In the genomic region with DNA sequence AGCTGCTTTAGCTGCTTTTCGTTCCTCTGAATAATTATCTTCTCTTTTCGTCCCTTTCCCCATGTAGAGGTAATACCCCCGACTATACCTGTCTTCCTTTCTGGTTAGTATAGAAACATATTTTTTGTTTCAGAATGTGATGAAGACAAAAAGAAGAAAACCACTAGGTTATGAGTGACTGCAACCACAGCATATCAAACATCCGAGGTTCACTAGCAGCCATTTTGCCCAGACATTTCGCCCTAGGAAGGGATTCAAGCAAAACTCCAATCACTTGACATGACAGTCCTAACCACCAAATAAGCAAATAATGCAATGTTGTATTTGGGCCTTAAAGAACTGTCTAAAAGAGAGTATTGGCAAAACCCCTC, we compare ENCODE assay signal across 10 cellular contexts. TPM values are rescaled to one million over a fixed set of nuclear protein-coding genes. Genes with fewer than 3 reads are reported as not detected.
A peak's percentile ranks its signal among the peaks of the same experiment; 100 is the strongest.
DNase-seq lines count a peak whose midpoint lies in the region; ATAC-seq, FAIRE-seq and TF ChIP-seq lines count a peak whose summit lies in the region.
"Had no signal": no experiment of that assay in that cellular context is flagged by ENCODE, and none has a peak within 500 bp of the region (broad histone marks: within the 10 kb centered on the region; RNA-seq: fewer than 3 reads in every experiment).

No MANE protein-coding gene starts in this region.

- peaks cover 32% of the 10 kb centered on the region; the same call in 1 of the 2 replicates for H3F3A ChIP-seq in PC-9 (ENCODE audit: insufficient read depth, low read depth)

- BruUV-seq in PC-9 (replicated peaks; lab: Mats Ljungman, UMichigan), result no TSS peak

- TF ChIP-seq EP300 in stomach (IDR thresholded peaks at IDR 0.05), result no peak

- peaks cover 100% of the 10 kb centered on the region for H3K79me2 ChIP-seq in PC-9 (ENCODE audit: low read depth)

- TF ChIP-seq CTCF in PC-9 (conservative IDR thresholded peaks at IDR 0.05), result no peak
- TF ChIP-seq CTCF in foreskin keratinocyte (conservative IDR thresholded peaks at IDR 0.05), result no peak
- no peak for TF ChIP-seq CTCF in stomach (IDR thresholded peaks at IDR 0.05)

- H3K4me1 ChIP-seq in PC-9 (replicated peaks; ENCODE audit: insufficient read depth) (peaks cover 19% of the 10 kb centered on the region), foreskin keratinocyte (peaks cover 7% of the 10 kb centered on the region), stomach (peaks cover 66 to 98% (median 82%) of the 10 kb centered on the region in 4 donors)

- H3K27ac ChIP-seq in PC-9 (no peak overlapping the region), foreskin keratinocyte (peak overlapping the region; percentile 3), stomach (peak overlapping the region; percentile 60 to 75 (median 65))

- H3K27ac Mint-ChIP-seq in activated CD8-positive, alpha-beta memory T cell treated with anti-CD3 and anti-CD28 coated beads, Interleukin-2, amount 10 ng/mL, durations not matched to agents 7 days and 5 days, result peak overlapping the region; percentile 88

- H3K36me3 ChIP-seq in PC-9 (ENCODE audit: low read depth) (peaks cover 34% of the 10 kb centered on the region), stomach (peaks cover 13 to 31% (median 21%) of the 10 kb centered on the region in 4 donors)

- no peaks in the 10 kb centered on the region for H3K27me3 Mint-ChIP-seq in activated CD8-positive, alpha-beta memory T cell treated with anti-CD3 and anti-CD28 coated beads, Interleukin-2, amount 10 ng/mL, durations not matched to agents 7 days and 5 days

- no peaks in the 10 kb centered on the region for H3K27me3 ChIP-seq in PC-9 (ENCODE audit: insufficient read depth, low read depth)
- H3K27me3 ChIP-seq in foreskin keratinocyte, result no peaks in the 10 kb centered on the region
- no peaks in the 10 kb centered on the region for H3K27me3 ChIP-seq in stomach

- POLR2A ChIA-PET in PC-9 (lab: Charles Lee; ENCODE audit: unreplicated experiment), result interaction anchor here (0.6 kb wide), 1 partner anchor 16 kb away, joined by 8 read pairs; no protein-coding TSS in a partner anchor

- H4K20me1 ChIP-seq in PC-9 (ENCODE audit: insufficient read depth), result peaks cover 91% of the 10 kb centered on the region

- ATAC-seq in activated CD8-positive, alpha-beta memory T cell treated with anti-CD3 and anti-CD28 coated beads, Interleukin-2, amount 10 ng/mL, durations not matched to agents 7 days and 5 days, result no peak
- ATAC-seq in foreskin keratinocyte, result no peak

- intact Hi-C loops in PC-9 (cut with micrococcal nuclease; ENCODE audit: unreplicated experiment) (no loop called here), stomach (cut with DNase I; ENCODE audit: low total_unique reads) (no loop called here)

- H3K9me3 Mint-ChIP-seq in activated CD8-positive, alpha-beta memory T cell treated with anti-CD3 and anti-CD28 coated beads, Interleukin-2, amount 10 ng/mL, durations not matched to agents 7 days and 5 days (ENCODE audit: low read depth), result no peaks in the 10 kb centered on the region

- CTCF ChIA-PET in activated CD8-positive, alpha-beta memory T cell treated with anti-CD3 and anti-CD28 coated beads, Interleukin-2, amount 10 ng/mL, durations not matched to agents 7 days and 5 days (lab: Charles Lee), result interaction anchor here (1.2 to 5.7 kb wide), 7 partner anchors 9 to 454 kb away, joined by 3 to 53 read pairs (median 7); partner anchors contain the start of genes MGME1 and SNX5
- CTCF ChIA-PET in PC-9 (lab: Charles Lee), result no interaction called here

- no peak overlapping the region for H2AFZ ChIP-seq in PC-9

- no peak overlapping the region for H3K4me3 ChIP-seq in PC-9
- H3K4me3 ChIP-seq in stomach, result no peak overlapping the region

- TF ChIP-seq POLR2A in stomach (IDR thresholded peaks at IDR 0.05) (no peak), GM12891 (IDR thresholded peaks at IDR 0.05; ENCODE audit: low read depth, low read length) (no peak)

- WGBS in stomach, 5 donors, result 54 to 68% (median 66%) methylated on average over 5 of the region's 5 CpGs

- FAIRE-seq in GM12891 (lab: Jason Lieb, UNC), result no peak

- peak overlapping the region; percentile 50 for H3K4me3 Mint-ChIP-seq in activated CD8-positive, alpha-beta memory T cell treated with anti-CD3 and anti-CD28 coated beads, Interleukin-2, amount 10 ng/mL, durations not matched to agents 7 days and 5 days

- H3K36me3 Mint-ChIP-seq in activated CD8-positive, alpha-beta memory T cell treated with anti-CD3 and anti-CD28 coated beads, Interleukin-2, amount 10 ng/mL, durations not matched to agents 7 days and 5 days, result peaks cover 71% of the 10 kb centered on the region

- DNase-seq in activated CD8-positive, alpha-beta memory T cell treated with anti-CD3 and anti-CD28 coated beads, Interleukin-2, amount 10 ng/mL, durations not matched to agents 7 days and 5 days, result no peak
- no peak for DNase-seq in activated CD8-positive, alpha-beta memory T cell treated with anti-CD3 and anti-CD28 coated beads, Interleukin-2, amount 50 U/mL, for 4 hours
- no peak for DNase-seq in PC-9
- no peak for DNase-seq in foreskin keratinocyte
- DNase-seq in stomach, result no peak
- DNase-seq in ACHN, result no peak
- DNase-seq in putamen (ENCODE audit: low spot score), result no peak
- no peak for DNase-seq in GM12891 (ENCODE audit: insufficient read length, low spot score)
- DNase-seq: activated CD4-positive, CD25-positive, alpha-beta regulatory T cell; NCI-H1092 had no signal

- H3K4me2 ChIP-seq in PC-9, result 0 out of 2 replicates have a peak overlapping the region, but pooled peaks have one; percentile 16

- H3K9me3 ChIP-seq in PC-9 (ENCODE audit: insufficient read depth, low read depth) (no peaks in the 10 kb centered on the region), stomach (no peaks in the 10 kb centered on the region)

- in situ Hi-C loops in ACHN (cut with HindIII; ENCODE audit: low pct_ligation_motif_present, low pct_unique_long_range_greater_than_20kb, low sequenced_read_pairs), result no loop called here

- H3K4me1 Mint-ChIP-seq in activated CD8-positive, alpha-beta memory T cell treated with anti-CD3 and anti-CD28 coated beads, Interleukin-2, amount 10 ng/mL, durations not matched to agents 7 days and 5 days, result peaks cover 91% of the 10 kb centered on the region

- no peaks in the 10 kb centered on the region for H3K9me2 ChIP-seq in PC-9 (ENCODE audit: insufficient read depth)

TF ChIP-seq in GM12891, 5 proteins besides CTCF, POLR2A, EP300 and RAD21:
- TF ChIP-seq TAF1 (IDR thresholded peaks at IDR 0.05; ENCODE audit: low read depth, low read length) (no peak), SPI1 (IDR thresholded peaks at IDR 0.05; ENCODE audit: low read depth, low read length) (no peak), POU2F2 (IDR thresholded peaks at IDR 0.05; ENCODE audit: low read depth, low read length) (no peak), POLR2AphosphoS5 (IDR thresholded peaks at IDR 0.05; ENCODE audit: low read depth, low read length) (no peak)

RNA-seq across cellular contexts. Expression of gene SNX5, which starts 9.4 kb away (rescaled TPM):
- total RNA-seq in activated CD8-positive, alpha-beta memory T cell treated with anti-CD3 and anti-CD28 coated beads, Interleukin-2, amount 10 ng/mL, durations not matched to agents 7 days and 5 days, result 100 to 1,000 TPM; 178 to 192 TPM
- total RNA-seq in PC-9 (2021) (97.7 and 116 TPM in 2 replicates), foreskin keratinocyte (145 and 154 TPM in 2 replicates), stomach (100 to 1,000 TPM in 4 of 5 donors, 10 to 100 TPM in 1; 47.3 to 202 (median 126) TPM)
- polyA plus RNA-seq in foreskin keratinocyte (104 and 126 TPM in 2 replicates), stomach (10 to 100 TPM; 71.1 to 81.6 (median 73.8) TPM)
- 178 TPM for polyA plus RNA-seq in GM12891 (2012; ENCODE audit: low read depth, missing spikeins)

RNA-seq across cellular contexts. Expression of gene MGME1, which starts 9.6 kb away (rescaled TPM):
- 10 to 100 TPM; 46.6 to 50.7 TPM for total RNA-seq in activated CD8-positive, alpha-beta memory T cell treated with anti-CD3 and anti-CD28 coated beads, Interleukin-2, amount 10 ng/mL, durations not matched to agents 7 days and 5 days
- total RNA-seq in PC-9 (2021), result 31.3 and 42.8 TPM in 2 replicates
- 29.3 and 30.6 TPM in 2 replicates for total RNA-seq in foreskin keratinocyte
- 25.3 and 28.8 TPM in 2 replicates for polyA plus RNA-seq in foreskin keratinocyte
- total RNA-seq in stomach, result 10 to 100 TPM in 1 of 5 donors, 1 to 10 TPM in 4; 2.3 to 19.1 (median 6.4) TPM
- polyA plus RNA-seq in stomach, result 10 to 100 TPM in 2 of 3 donors, 1 to 10 TPM in 1; 6.7 to 11.0 (median 10.1) TPM
- 21.8 TPM for polyA plus RNA-seq in GM12891 (2012; ENCODE audit: low read depth, missing spikeins)
